1 cellular context compared by ENCODE assay signal in genomic region chr5:103464801-103465484, GRCh38.
TF ChIP-seq lines count a peak whose summit lies in the region.

No MANE protein-coding gene starts in this region.

TF ChIP-seq in IMR-90, 13 proteins besides CTCF, POLR2A, EP300 and RAD21:
- TF ChIP-seq MXI1 (IDR thresholded peaks at IDR 0.05; ENCODE audit: borderline replicate concordance, low read depth, low read length) (no peak), MAZ (IDR thresholded peaks at IDR 0.05; ENCODE audit: borderline replicate concordance, low read depth, low read length) (no peak)
TF ChIP-seq in IMR-90: peak in this region for 0.
